15 cellular contexts compared by ENCODE assay signal in the genomic region with DNA sequence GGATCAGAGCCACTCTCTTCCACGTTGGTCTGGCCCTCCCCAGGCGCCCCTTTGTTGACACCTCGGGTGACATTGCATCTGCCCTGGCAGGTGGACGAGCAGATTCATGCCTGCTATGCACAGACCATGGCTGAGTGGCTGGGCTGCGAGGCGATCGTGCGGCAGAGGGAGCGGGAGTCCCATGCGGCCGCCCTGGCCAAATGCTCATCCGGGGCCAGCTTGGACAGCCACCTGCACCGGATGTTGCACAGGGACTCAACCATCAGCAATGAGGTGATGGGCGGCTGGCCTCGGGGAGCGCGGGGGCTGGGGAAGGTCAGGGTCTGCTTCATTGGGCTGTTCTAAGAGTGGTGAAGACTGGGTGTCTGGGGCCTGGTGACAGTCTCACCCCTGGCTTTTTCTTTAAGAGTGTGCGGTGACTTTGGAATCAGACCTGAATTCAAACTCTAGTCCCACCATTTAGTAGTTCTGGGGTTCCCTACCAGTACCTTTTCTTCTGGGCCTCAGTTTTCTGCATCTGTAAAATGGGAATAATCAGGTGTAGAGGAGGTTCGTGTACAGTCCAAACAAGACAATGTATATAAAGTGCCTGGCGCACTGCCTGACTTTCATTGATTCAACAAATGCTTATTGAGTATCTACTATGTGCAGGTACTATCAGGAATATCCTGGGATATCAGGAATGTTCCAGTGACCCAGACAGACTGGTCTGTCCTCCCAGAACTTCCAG. TPM values are rescaled to one million over a fixed set of nuclear protein-coding genes. Genes with fewer than 3 reads are reported as not detected.
DNase-seq lines count a peak whose midpoint lies in the region; ATAC-seq and TF ChIP-seq lines count a peak whose summit lies in the region.
"Had no signal": no experiment of that assay in that cellular context is flagged by ENCODE, and none has a peak within 500 bp of the region (broad histone marks: within the 10 kb centered on the region; RNA-seq: fewer than 3 reads in every experiment).

No MANE protein-coding gene starts in this region.

- H3K36me3 ChIP-seq in body of pancreas (replicated peaks in 1 of 2; ENCODE audit: insufficient read depth in 1 of 2, low read depth in 2 of 2), result no peaks in the 10 kb centered on the region
- no peaks in the 10 kb centered on the region for H3K36me3 ChIP-seq in liver (ENCODE audit: control insufficient read depth in 4 of 4, insufficient read depth in 3 of 4, low read depth in 1 of 4, low read length in 3 of 4)
- peaks cover 0 to 8% (median 2%) of the 10 kb centered on the region in 4 donors for H3K36me3 ChIP-seq in stomach
- no peaks in the 10 kb centered on the region for H3K36me3 ChIP-seq in OCI-LY7 (ENCODE audit: insufficient read depth, low read length)

- no peak for ATAC-seq in body of pancreas
- ATAC-seq in GM21786 (IDR thresholded peaks at IDR 0.05; ENCODE audit: unreplicated experiment), result no peak
- no peak for ATAC-seq in stimulated activated naive CD8-positive, alpha-beta T cell treated with anti-CD3 and anti-CD28 coated beads, Interleukin-15, Interleukin-2, amounts not matched to agents 100 U/mL and 50 U/mL, for 24 hours
- no peak for ATAC-seq in HG02610 (IDR thresholded peaks at IDR 0.05; ENCODE audit: unreplicated experiment)

- no peak for TF ChIP-seq RAD21 in liver (IDR thresholded peaks at IDR 0.05)

- peak overlapping the region; percentile 83 to 93 (median 88) for H3K27ac ChIP-seq in body of pancreas
- H3K27ac ChIP-seq in liver (ENCODE audit: low read depth in 1 of 2, low read length in 2 of 2), result peak overlapping the region; percentile 88 to 94
- H3K27ac ChIP-seq in stomach, result peak overlapping the region; percentile 83 to 93 (median 88)
- H3K27ac ChIP-seq in OCI-LY7 (ENCODE audit: low read depth, low read length, poor library complexity, severe bottlenecking), result no peak overlapping the region

- H3K27me3 ChIP-seq in body of pancreas, result no peaks in the 10 kb centered on the region
- H3K27me3 ChIP-seq in liver (ENCODE audit: control insufficient read depth in 4 of 4, insufficient read depth in 4 of 4, low read length in 3 of 4), result no peaks in the 10 kb centered on the region
- no peaks in the 10 kb centered on the region for H3K27me3 ChIP-seq in stomach

- POLR2A ChIA-PET in OCI-LY7 (lab: Charles Lee), result no interaction called here

- no peaks in the 10 kb centered on the region for H4K20me1 ChIP-seq in OCI-LY7 (ENCODE audit: insufficient read depth, low read length)

- CTCF ChIA-PET in OCI-LY7 (lab: Charles Lee; ENCODE audit: unreplicated experiment), result no interaction called here

- H3K4me2 ChIP-seq in OCI-LY7 (ENCODE audit: low read length), result no peak overlapping the region

- H3K4me3 ChIP-seq in body of pancreas (no peak overlapping the region), liver (ENCODE audit: low read depth in 1 of 3, low read length in 3 of 3) (no peak overlapping the region), stomach (no peak overlapping the region), OCI-LY7 (ENCODE audit: low read depth, low read length, poor library complexity, severe bottlenecking) (no peak overlapping the region)

- TF ChIP-seq POLR2A in body of pancreas (IDR thresholded peaks at IDR 0.05) (no peak), stomach (IDR thresholded peaks at IDR 0.05) (no peak)

- H2AFZ ChIP-seq in OCI-LY7 (ENCODE audit: low read length), result no peak overlapping the region

- BruUV-seq in OCI-LY7 (replicated peaks; lab: Mats Ljungman, UMichigan), result no TSS peak

- TF ChIP-seq CTCF in body of pancreas (IDR thresholded peaks at IDR 0.05) (no peak), liver (IDR thresholded peaks at IDR 0.05; ENCODE audit: low read depth, low read length, missing input control) (no peak), stomach (IDR thresholded peaks at IDR 0.05) (no peak), OCI-LY7 (conservative IDR thresholded peaks at IDR 0.05; ENCODE audit: low read length) (no peak)

- H3K9ac ChIP-seq in liver (ENCODE audit: low read depth in 1 of 2, low read length in 2 of 2), result no peak overlapping the region

- WGBS in body of pancreas, 2 donors, result 90% methylated on average over 11 to 19 of the region's 20 CpGs
- WGBS in liver, result 92% methylated on average over 20 of the region's 20 CpGs
- 87 to 92% (median 89%) methylated on average over 11 to 20 of the region's 20 CpGs for WGBS in stomach, 5 donors

- no peaks in the 10 kb centered on the region for H3K79me2 ChIP-seq in OCI-LY7 (ENCODE audit: insufficient read depth, low read depth, low read length)

- H3K9me2 ChIP-seq in OCI-LY7 (ENCODE audit: insufficient read depth, low read length), result no peaks in the 10 kb centered on the region

- intact Hi-C loops in body of pancreas (cut with DNase I) (no loop called here), stomach (cut with DNase I; ENCODE audit: low total_unique reads) (no loop called here), OCI-LY7 (cut with micrococcal nuclease; ENCODE audit: unreplicated experiment) (no loop called here)

- TF ChIP-seq EP300 in stomach (IDR thresholded peaks at IDR 0.05), result no peak

- H3K9me3 ChIP-seq in body of pancreas, result no peaks in the 10 kb centered on the region
- peaks cover 0 to 3% (median 0%) of the 10 kb centered on the region in 4 donors for H3K9me3 ChIP-seq in liver (ENCODE audit: control insufficient read depth in 4 of 4, low read length in 3 of 4)
- H3K9me3 ChIP-seq in stomach, result no peaks in the 10 kb centered on the region
- no peaks in the 10 kb centered on the region for H3K9me3 ChIP-seq in OCI-LY7 (ENCODE audit: low read length)

- H3K4me1 ChIP-seq in body of pancreas (peaks cover 21% of the 10 kb centered on the region), liver (ENCODE audit: control insufficient read depth in 4 of 4, insufficient read depth in 4 of 4, low read length in 3 of 4) (peaks cover 3 to 16% (median 6%) of the 10 kb centered on the region in 4 donors), stomach (peaks cover 19 to 25% (median 24%) of the 10 kb centered on the region in 4 donors), OCI-LY7 (ENCODE audit: insufficient read depth, low read length, poor library complexity, severe bottlenecking) (no peaks in the 10 kb centered on the region)

- DNase-seq in HT-29 (ENCODE audit: low spot score) (peak; percentile 4), body of pancreas (peak in 3 of 4 donors; percentile 13 to 37 (median 13)), stomach (no peak), OCI-LY7 (ENCODE audit: low spot score) (no peak)
- DNase-seq in stimulated activated naive CD8-positive, alpha-beta T cell treated with anti-CD3 and anti-CD28 coated beads, Interleukin-15, Interleukin-2, amounts not matched to agents 100 U/mL and 50 U/mL, for 24 hours, result no peak
- DNase-seq: activated CD4-positive, alpha-beta T cell treated with anti-CD3 and anti-CD28 coated beads, Interleukin-2, amount 10 ng/mL, durations not matched to agents 7 days and 5 days; CD8-positive, alpha-beta memory T cell; KG1; RPMI8226; stimulated activated CD4-positive, alpha-beta T cell treated with anti-CD3 and anti-CD28 coated beads, Interleukin-2, amount 100 ng/mL, for 48 hours had no signal

TF ChIP-seq in liver, 16 proteins besides CTCF, POLR2A, EP300 and RAD21 (continues in another document):
- TF ChIP-seq, protein P1, sequence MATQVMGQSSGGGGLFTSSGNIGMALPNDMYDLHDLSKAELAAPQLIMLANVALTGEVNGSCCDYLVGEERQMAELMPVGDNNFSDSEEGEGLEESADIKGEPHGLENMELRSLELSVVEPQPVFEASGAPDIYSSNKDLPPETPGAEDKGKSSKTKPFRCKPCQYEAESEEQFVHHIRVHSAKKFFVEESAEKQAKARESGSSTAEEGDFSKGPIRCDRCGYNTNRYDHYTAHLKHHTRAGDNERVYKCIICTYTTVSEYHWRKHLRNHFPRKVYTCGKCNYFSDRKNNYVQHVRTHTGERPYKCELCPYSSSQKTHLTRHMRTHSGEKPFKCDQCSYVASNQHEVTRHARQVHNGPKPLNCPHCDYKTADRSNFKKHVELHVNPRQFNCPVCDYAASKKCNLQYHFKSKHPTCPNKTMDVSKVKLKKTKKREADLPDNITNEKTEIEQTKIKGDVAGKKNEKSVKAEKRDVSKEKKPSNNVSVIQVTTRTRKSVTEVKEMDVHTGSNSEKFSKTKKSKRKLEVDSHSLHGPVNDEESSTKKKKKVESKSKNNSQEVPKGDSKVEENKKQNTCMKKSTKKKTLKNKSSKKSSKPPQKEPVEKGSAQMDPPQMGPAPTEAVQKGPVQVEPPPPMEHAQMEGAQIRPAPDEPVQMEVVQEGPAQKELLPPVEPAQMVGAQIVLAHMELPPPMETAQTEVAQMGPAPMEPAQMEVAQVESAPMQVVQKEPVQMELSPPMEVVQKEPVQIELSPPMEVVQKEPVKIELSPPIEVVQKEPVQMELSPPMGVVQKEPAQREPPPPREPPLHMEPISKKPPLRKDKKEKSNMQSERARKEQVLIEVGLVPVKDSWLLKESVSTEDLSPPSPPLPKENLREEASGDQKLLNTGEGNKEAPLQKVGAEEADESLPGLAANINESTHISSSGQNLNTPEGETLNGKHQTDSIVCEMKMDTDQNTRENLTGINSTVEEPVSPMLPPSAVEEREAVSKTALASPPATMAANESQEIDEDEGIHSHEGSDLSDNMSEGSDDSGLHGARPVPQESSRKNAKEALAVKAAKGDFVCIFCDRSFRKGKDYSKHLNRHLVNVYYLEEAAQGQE (IDR thresholded peaks at IDR 0.05), result no peak
- TF ChIP-seq MAX (IDR thresholded peaks at IDR 0.05) (no peak), EGR1 (IDR thresholded peaks at IDR 0.05; ENCODE audit: low read depth in 2 of 2) (no peak), SP1 (IDR thresholded peaks at IDR 0.05) (no peak), HNF4G (IDR thresholded peaks at IDR 0.05) (no peak)

RNA-seq across cellular contexts. Expression of gene LHFPL7, which starts 53.0 kb away (rescaled TPM):
- total RNA-seq in HT-29 (2014; rRNA removed; shearing (Covaris generic)), result not detected in 2 replicates
- not detected for total RNA-seq in body of pancreas
- not detected for total RNA-seq in liver
- not detected for polyA plus RNA-seq in liver
- not detected for total RNA-seq in stomach
- 1 to 10 TPM in 2 of 3 donors, not detected in 1; 1.1 to 1.5 TPM for polyA plus RNA-seq in stomach
- total RNA-seq in OCI-LY7 (2014; rRNA removed; shearing (Covaris generic)), result not detected in 2 replicates
- total RNA-seq in OCI-LY7 (2022), result not detected in 2 replicates
- total RNA-seq: activated CD4-positive, alpha-beta T cell treated with anti-CD3 and anti-CD28 coated beads, Interleukin-2, amount 10 ng/mL, durations not matched to agents 7 days and 5 days; CD8-positive, alpha-beta memory T cell; dermis microvascular lymphatic vessel endothelial cell; G401 had no signal
- polyA plus RNA-seq: CD8-positive, alpha-beta memory T cell had no signal

RNA-seq across cellular contexts. Expression of gene KIAA1671, which starts 59.0 kb away (rescaled TPM):
- 9.0 and 11.2 TPM in 2 replicates for total RNA-seq in HT-29 (2014; rRNA removed; shearing (Covaris generic))
- total RNA-seq in body of pancreas, result 10 to 100 TPM; 24.9 to 79.8 TPM
- total RNA-seq in liver, result 10 to 100 TPM; 10.7 to 35.9 TPM
- polyA plus RNA-seq in liver, result 10 to 100 TPM in 1 of 2 donors, 1 to 10 TPM in 1; 8.7 to 27.5 TPM
- total RNA-seq in stomach, result 10 to 100 TPM; 30.8 to 80.5 (median 43.8) TPM
- polyA plus RNA-seq in stomach, result 1 to 10 TPM; 5.7 to 7.7 (median 6.9) TPM
- total RNA-seq in OCI-LY7 (2014; rRNA removed; shearing (Covaris generic)), result not detected in 2 replicates
- not detected in 2 replicates for total RNA-seq in OCI-LY7 (2022)

Comparison
In these comparisons a context has a peak if more than half of its experiments do, and no peak if none do; other contexts are left out.
1. DNase-seq: peak in HT-29 (single experiment) and body of pancreas (3 of 4); none in stomach (single experiment), OCI-LY7 (single experiment) and stimulated activated naive CD8-positive, alpha-beta T cell treated with anti-CD3 and anti-CD28 coated beads, Interleukin-15, Interleukin-2, amounts not matched to agents 100 U/mL and 50 U/mL, for 24 hours (single experiment).